In the genomic region with DNA sequence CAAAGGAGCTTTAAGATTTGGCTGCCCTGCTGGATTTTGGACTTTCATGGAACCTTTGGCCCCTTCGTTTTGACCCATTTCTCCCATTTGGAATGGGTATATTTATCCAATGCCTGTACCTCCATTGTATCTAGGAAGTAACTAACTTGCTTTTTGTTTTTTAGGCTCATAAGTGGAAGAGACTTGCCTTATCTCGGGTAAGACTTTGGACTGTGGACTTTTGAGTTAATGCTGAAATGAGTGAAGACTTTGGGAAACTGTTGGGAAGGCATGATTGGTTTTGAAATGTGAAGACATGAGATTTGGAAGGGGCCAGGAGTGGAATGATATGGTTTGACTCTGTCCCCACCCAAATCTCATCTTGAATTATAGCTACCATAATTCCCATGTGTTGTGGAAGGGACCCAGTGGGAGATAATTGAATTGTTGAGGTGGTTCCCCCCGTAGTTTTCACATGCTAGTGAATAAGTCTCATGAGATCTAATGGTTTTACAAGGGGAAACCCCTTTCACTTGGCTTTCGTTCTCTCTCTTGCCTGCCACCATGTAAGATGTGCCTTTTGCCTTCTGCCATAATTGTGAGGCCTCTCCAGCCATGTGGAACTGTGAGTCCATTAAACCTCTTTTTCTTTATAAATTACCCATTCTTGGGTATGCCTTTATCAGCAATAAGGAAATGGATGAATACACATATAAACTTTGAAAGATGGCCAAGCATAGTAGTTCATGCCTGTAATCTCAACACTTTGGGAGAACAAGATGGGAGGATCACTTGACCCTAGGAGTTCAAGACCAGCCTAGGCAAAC, we compare ENCODE assay signal across 7 cellular contexts. TPM values are rescaled to one million over a fixed set of nuclear protein-coding genes. Genes with fewer than 3 reads are reported as not detected.
DNase-seq lines count a peak whose midpoint lies in the region; ATAC-seq, FAIRE-seq and TF ChIP-seq lines count a peak whose summit lies in the region.
"Not testable (repeated sequence)": the region's sequence is repeated elsewhere in the genome, so short reads cannot be mapped to it uniquely, and the experiment has no call there.
"Had no signal": no experiment of that assay in that cellular context is flagged by ENCODE, and none has a peak within 500 bp of the region (broad histone marks: within the 10 kb centered on the region; RNA-seq: fewer than 3 reads in every experiment).

No MANE protein-coding gene starts in this region.

- not testable (repeated sequence) for H4K20me1 ChIP-seq in H1 (replicated peaks in 1 of 2; ENCODE audit: control insufficient read depth in 1 of 2, insufficient read depth in 2 of 2, low read length in 2 of 2); hepatocyte (ENCODE audit: insufficient read depth, poor library complexity, severe bottlenecking); HepG2 (ENCODE audit: insufficient read depth, low read length)

- not testable (repeated sequence) for H3K9me3 Mint-ChIP-seq in activated T-helper 17 cell treated with anti-CD3 and anti-CD28 coated beads, Interleukin-2, amount 50 U/mL, for 72 hours

- H3K9me3 ChIP-seq in H1 (ENCODE audit: insufficient read depth in 2 of 2, low read depth in 1 of 2, low read length in 1 of 2) (peaks cover 15 to 17% of the 10 kb centered on the region in 2 experiments), HepG2 (ENCODE audit: low read length) (peaks cover 14% of the 10 kb centered on the region)
- not testable (repeated sequence) for H3K9me3 ChIP-seq in hepatocyte (ENCODE audit: low read depth); right lobe of liver; small intestine (ENCODE audit: control insufficient read depth, low read depth)

- peaks cover 23% of the 10 kb centered on the region for H3K27me3 Mint-ChIP-seq in activated T-helper 17 cell treated with anti-CD3 and anti-CD28 coated beads, Interleukin-2, amount 50 U/mL, for 72 hours

- H3K9ac ChIP-seq in H1 (replicated peaks in 1 of 4; ENCODE audit: extremely low read depth in 1 of 4, low read depth in 3 of 4, low read length in 3 of 4); HepG2 (ENCODE audit: insufficient read depth, low read depth, low read length): not testable (repeated sequence)

- not testable (repeated sequence) for TF ChIP-seq POLR2A in H1 (IDR thresholded peaks at IDR 0.05; ENCODE audit: control extremely low read depth in 1 of 2, low read depth in 2 of 2, low read length in 2 of 2); HepG2 (IDR thresholded peaks at IDR 0.05; ENCODE audit: insufficient read depth in 1 of 2, low read depth in 2 of 2, low read length in 2 of 2); right lobe of liver (IDR thresholded peaks at IDR 0.05)

- H3K4me3 Mint-ChIP-seq in activated T-helper 17 cell treated with anti-CD3 and anti-CD28 coated beads, Interleukin-2, amount 50 U/mL, for 72 hours: peak overlapping the region; percentile 5

- not testable (repeated sequence) for H2BK5ac ChIP-seq in H1 (ENCODE audit: low read depth, low read length)

- H4K91ac ChIP-seq in H1 (replicated peaks; ENCODE audit: insufficient read length, low read length): not testable (repeated sequence)

- not testable (repeated sequence) for H3K36me3 Mint-ChIP-seq in activated T-helper 17 cell treated with anti-CD3 and anti-CD28 coated beads, Interleukin-2, amount 50 U/mL, for 72 hours (ENCODE audit: low read depth)

- not testable (repeated sequence) for H2BK12ac ChIP-seq in H1 (ENCODE audit: low read depth, low read length)

- not testable (repeated sequence) for H3K9me2 ChIP-seq in hepatocyte (replicated peaks; ENCODE audit: insufficient read depth)

- not testable (repeated sequence) for H3K27ac Mint-ChIP-seq in activated T-helper 17 cell treated with anti-CD3 and anti-CD28 coated beads, Interleukin-2, amount 50 U/mL, for 72 hours

- DNase-seq in H1 (ENCODE audit: low read depth in 1 of 2, low spot score in 2 of 2); hepatocyte (ENCODE audit: low spot score); HepG2 (ENCODE audit: low spot score); right lobe of liver: not testable (repeated sequence)
- DNase-seq in small intestine: peak; percentile 59

- not testable (repeated sequence) for H2AK5ac ChIP-seq in H1 (ENCODE audit: low read depth, low read length)

- TF ChIP-seq RAD21 in H1 (IDR thresholded peaks at IDR 0.05 in 1 of 2, conservative IDR thresholded peaks at IDR 0.05 in 1 of 2; ENCODE audit: low read depth in 2 of 2, low read length in 2 of 2); HepG2 (CRISPR knock-in tag; IDR thresholded peaks at IDR 0.05): not testable (repeated sequence)

- not testable (repeated sequence) for TF ChIP-seq EP300 in H1 (IDR thresholded peaks at IDR 0.05; ENCODE audit: borderline replicate concordance in 1 of 2, low read depth in 2 of 2, low read length in 2 of 2); HepG2 (IDR thresholded peaks at IDR 0.05; ENCODE audit: low read depth in 2 of 2, low read length in 2 of 2); HepG2 (CRISPR knock-in tag; IDR thresholded peaks at IDR 0.05; ENCODE audit: borderline replicate concordance)

- peak overlapping the region; percentile 43; the same call in 1 of the 2 replicates for H2BK20ac ChIP-seq in H1 (ENCODE audit: low read length)

- H2BK15ac ChIP-seq in H1 (ENCODE audit: low read length): not testable (repeated sequence)

- not testable (repeated sequence) for H3K18ac ChIP-seq in H1 (ENCODE audit: extremely low read depth, low read length)

- not testable (repeated sequence) for H3K23ac ChIP-seq in H1 (ENCODE audit: insufficient read length)

- not testable (repeated sequence) for TF ChIP-seq CTCF in H1 (IDR thresholded peaks at IDR 0.05; ENCODE audit: control extremely low read depth in 1 of 3, insufficient read depth in 1 of 3, low read depth in 1 of 3, low read length in 3 of 3); hepatocyte (IDR thresholded peaks at IDR 0.05; ENCODE audit: poor library complexity); HepG2 (CRISPR knock-in tag; IDR thresholded peaks at IDR 0.05); right lobe of liver (IDR thresholded peaks at IDR 0.05)

- H3K79me1 ChIP-seq in H1 (ENCODE audit: low read depth, low read length): not testable (repeated sequence)

- H3K4me1 ChIP-seq in H1 (replicated peaks in 1 of 4; ENCODE audit: control insufficient read depth in 3 of 4, insufficient read depth in 4 of 4, low read length in 3 of 4): peaks cover 15 to 31% (median 27%) of the 10 kb centered on the region in 4 experiments
- H3K4me1 ChIP-seq in hepatocyte (ENCODE audit: insufficient read depth): peaks cover 36% of the 10 kb centered on the region
- peaks cover 94% of the 10 kb centered on the region for H3K4me1 ChIP-seq in HepG2 (ENCODE audit: insufficient read depth, low read length)
- H3K4me1 ChIP-seq in right lobe of liver: peaks cover 0 to 52% (median 15%) of the 10 kb centered on the region in 4 donors
- not testable (repeated sequence) for H3K4me1 ChIP-seq in small intestine (ENCODE audit: control insufficient read depth in 2 of 2, insufficient read depth in 1 of 2, low read depth in 1 of 2, low read length in 1 of 2)

- H3K36me3 ChIP-seq in H1 (ENCODE audit: control insufficient read depth in 2 of 4, insufficient read depth in 4 of 4, low read length in 3 of 4); hepatocyte (replicated peaks; ENCODE audit: insufficient read depth, low read depth); HepG2 (replicated peaks in 1 of 2; ENCODE audit: control insufficient read depth in 1 of 2, insufficient read depth in 2 of 2, low read length in 2 of 2); right lobe of liver; small intestine (ENCODE audit: control insufficient read depth in 2 of 2, insufficient read depth in 2 of 2, low read length in 2 of 2): not testable (repeated sequence)

- BruUV-seq in HepG2 (replicated peaks; lab: Mats Ljungman, UMichigan): not testable (repeated sequence)

- H2AFZ ChIP-seq in H1 (ENCODE audit: low read length); hepatocyte; HepG2 (ENCODE audit: low read length): not testable (repeated sequence)

- not testable (repeated sequence) for H4K5ac ChIP-seq in H1 (ENCODE audit: insufficient read length, low read depth, low read length)

- not testable (repeated sequence) for H3K27me3 ChIP-seq in H1 (replicated peaks in 1 of 4; ENCODE audit: control insufficient read depth in 3 of 4, extremely low read depth in 1 of 4, insufficient read depth in 3 of 4, low read length in 3 of 4); hepatocyte; HepG2 (ENCODE audit: control insufficient read depth in 1 of 2, insufficient read depth in 2 of 2, low read length in 2 of 2); right lobe of liver; small intestine (ENCODE audit: control insufficient read depth in 2 of 2, insufficient read depth in 2 of 2, low read length in 2 of 2)

- H3K23me2 ChIP-seq in H1 (ENCODE audit: low read depth, low read length): not testable (repeated sequence)

- H4K8ac ChIP-seq in H1 (ENCODE audit: extremely low read depth, insufficient read depth, low read length): not testable (repeated sequence)

- H3K56ac ChIP-seq in H1 (replicated peaks; ENCODE audit: insufficient read length, low read depth, low read length): not testable (repeated sequence)

- H2BK120ac ChIP-seq in H1 (replicated peaks; ENCODE audit: low read depth, low read length): not testable (repeated sequence)

- not testable (repeated sequence) for H3K4ac ChIP-seq in H1 (replicated peaks; ENCODE audit: insufficient read length, low read depth, low read length)

- not testable (repeated sequence) for H3K4me1 Mint-ChIP-seq in activated T-helper 17 cell treated with anti-CD3 and anti-CD28 coated beads, Interleukin-2, amount 50 U/mL, for 72 hours

- H3K14ac ChIP-seq in H1 (ENCODE audit: insufficient read length): not testable (repeated sequence)

- not testable (repeated sequence) for FAIRE-seq in H1 (lab: Jason Lieb, UNC); HepG2 (lab: Jason Lieb, UNC); small intestine (lab: Jason Lieb, UNC)

- ATAC-seq in activated T-helper 17 cell treated with anti-CD3 and anti-CD28 coated beads, Interleukin-2, amount 50 U/mL, for 72 hours (replicated peaks): peak; percentile 71
- not testable (repeated sequence) for ATAC-seq in HepG2, right lobe of liver

- H3K79me2 ChIP-seq in H1 (ENCODE audit: control insufficient read depth in 1 of 2, insufficient read depth in 2 of 2, low read length in 2 of 2); hepatocyte: not testable (repeated sequence)
- H3K79me2 ChIP-seq in HepG2 (ENCODE audit: insufficient read depth, low read length): peaks cover 15% of the 10 kb centered on the region

- CTCF ChIA-PET in H1 (lab: Charles Lee; ENCODE audit: partially characterized antibody): interaction anchor here (0.6 to 1.0 kb wide), 2 partner anchors 17 to 23 kb away, joined by 3 read pairs; no protein-coding TSS in a partner anchor
- CTCF ChIA-PET in HepG2 (lab: Yijun Ruan, JAX; ENCODE audit: low intra/inter-chr PET ratio, low total read pairs): not testable (repeated sequence)

- POLR2A ChIA-PET in H1 (lab: Charles Lee; ENCODE audit: partially characterized antibody): not testable (repeated sequence)
- POLR2A ChIA-PET in HepG2 (lab: Yijun Ruan, JAX): interaction anchor here (2.5 to 3.9 kb wide), 2 partner anchors 10 to 19 kb away, joined by 33 to 90 read pairs; no protein-coding TSS in a partner anchor

- 92% methylated on average over 4 of the region's 4 CpGs; no CpG with 5 or more reads in 1 of the 2 experiments for WGBS in H1 (ENCODE audit: extremely low coverage in 1 of 2, insufficient coverage in 1 of 2, insufficient read length in 1 of 2, insufficient replicate concordance in 2 of 2, low coverage in 1 of 2, low lambda C conversion rate in 2 of 2, missing lambda C conversion rate in 1 of 2), 2 experiments
- 82% methylated on average over 4 of the region's 4 CpGs for WGBS in hepatocyte (ENCODE audit: low lambda C conversion rate, missing lambda C conversion rate)
- 96% methylated on average over 4 of the region's 4 CpGs for WGBS in HepG2 (ENCODE audit: low lambda C conversion rate)
- WGBS in right lobe of liver (ENCODE audit: insufficient coverage, low coverage, low lambda C conversion rate, missing lambda C conversion rate): 29% methylated on average over 4 of the region's 4 CpGs
- WGBS in small intestine, 3 donors: 62 to 73% (median 62%) methylated on average over 4 of the region's 4 CpGs

- in situ Hi-C loops in HepG2 (cut with HindIII; ENCODE audit: extremely low pct_ligation_motif_present, low pct_unique_long_range_greater_than_20kb): not testable (repeated sequence)

- H3K4me2 ChIP-seq in H1 (ENCODE audit: insufficient read depth in 1 of 2, low read depth in 2 of 2, low read length in 2 of 2): not testable (repeated sequence)
- H3K4me2 ChIP-seq in hepatocyte (peak overlapping the region; percentile 46), HepG2 (ENCODE audit: low read depth, low read length) (peak overlapping the region; percentile 72)

- not testable (repeated sequence) for H3K27ac ChIP-seq in H1 (ENCODE audit: low read depth, low read length); small intestine (ENCODE audit: low read depth in 1 of 2, low read length in 1 of 2)
- H3K27ac ChIP-seq in hepatocyte (peak overlapping the region; percentile 71), HepG2 (ENCODE audit: extremely low read length, insufficient read depth, low read length) (peak overlapping the region; percentile 84), right lobe of liver (peak overlapping the region in 2 of 3 donors; percentile 58 to 75)

- intact Hi-C loops in HepG2 (cut with micrococcal nuclease; ENCODE audit: unreplicated experiment); right lobe of liver (cut with DNase I): not testable (repeated sequence)

- not testable (repeated sequence) for H3K4me3 ChIP-seq in H1 (ENCODE audit: extremely low read depth in 1 of 4, insufficient read depth in 2 of 4, low read depth in 3 of 4, low read length in 4 of 4); hepatocyte; small intestine (ENCODE audit: low read depth in 1 of 2, low read length in 2 of 2)
- H3K4me3 ChIP-seq in HepG2 (replicated peaks in 1 of 3; ENCODE audit: insufficient read depth in 1 of 3, low read depth in 2 of 3, low read length in 3 of 3): peak overlapping the region in 2 of 3 experiments; percentile 58 to 69; a peak in 1 of 6 replicates
- H3K4me3 ChIP-seq in right lobe of liver: peak overlapping the region; percentile 30 to 72 (median 71)

RNA-seq across cellular contexts. Expression of gene BDH1, which starts 15.5 kb away (rescaled TPM):
- total RNA-seq in activated T-helper 17 cell treated with anti-CD3 and anti-CD28 coated beads, Interleukin-2, amount 50 U/mL, for 72 hours: 10 to 100 TPM; 82.3 to 89.2 TPM
- total RNA-seq in H1 (2021; fragmentation: NEBNext Ultra II Directional; extraction: Animal tissue kit (Norgen Biotek cat#: 25700)): 24.0 and 27.2 TPM in 2 replicates
- polyA plus RNA-seq in H1 (2011; rRNA removed) (27.7 and 28.1 TPM in 2 replicates), hepatocyte (40.3 and 61.8 TPM in 2 replicates), HepG2 (2011; rRNA removed) (71.9 and 88.5 TPM in 2 replicates), small intestine (100 to 1,000 TPM in 1 of 3 donors, 10 to 100 TPM in 2; 71.1 to 101 (median 84.1) TPM)
- 35.9 TPM for polyA plus RNA-seq in H1 (2011; cell fraction: cytosol; rRNA removed)
- polyA plus RNA-seq in H1 (2011; cell fraction: nucleus; rRNA removed): 45.8 TPM
- 21.0 to 34.8 TPM (median 31.0 TPM) in 4 replicates for polyA plus RNA-seq in H1 (2012, experiment 1 of 2)
- polyA plus RNA-seq in H1 (2012, experiment 2 of 2): 18.8 TPM
- polyA plus RNA-seq in H1 (2013, experiment 1 of 2): 16.2 TPM
- polyA plus RNA-seq in H1 (2013, experiment 2 of 2): 14.6 TPM
- polyA minus RNA-seq in H1 (2011; rRNA and poly(A)+ RNA removed): 28.8 and 37.6 TPM in 2 replicates
- 12.6 TPM for polyA minus RNA-seq in H1 (2011; cell fraction: cytosol; rRNA and poly(A)+ RNA removed)
- 26.3 TPM for polyA minus RNA-seq in H1 (2011; cell fraction: nucleus; rRNA and poly(A)+ RNA removed)
- total RNA-seq in hepatocyte (62.9 and 64.2 TPM in 2 replicates), HepG2 (2016; rRNA removed; fragmentation: Illumina TruSeq; extraction: Trizol) (21.2 and 26.9 TPM in 2 replicates), right lobe of liver (100 to 1,000 TPM in 5 of 6 experiments, 10 to 100 TPM in 1; 65.5 to 366 (median 233) TPM)
- 3.3 and 3.6 TPM in 2 replicates for total RNA-seq in HepG2 (2016; cell fraction: cytosol; rRNA removed; fragmentation: Illumina TruSeq; extraction: Trizol; ENCODE audit: low read depth)
- total RNA-seq in HepG2 (2016; cell fraction: insoluble cytoplasmic fraction; rRNA removed; fragmentation: Illumina TruSeq; extraction: Trizol): 21.4 and 23.7 TPM in 2 replicates
- total RNA-seq in HepG2 (2016; cell fraction: membrane; rRNA removed; fragmentation: Illumina TruSeq; extraction: Trizol): 5.1 and 6.3 TPM in 2 replicates
- total RNA-seq in HepG2 (2016; cell fraction: nucleus; rRNA removed; fragmentation: Illumina TruSeq; extraction: Trizol): 21.5 and 22.1 TPM in 2 replicates
- 48.3 and 55.2 TPM in 2 replicates for polyA plus RNA-seq in HepG2 (2011; cell fraction: cytosol; rRNA removed)
- polyA plus RNA-seq in HepG2 (2011; cell fraction: nucleus; rRNA removed): 155 and 175 TPM in 2 replicates
- 58.0 and 95.2 TPM in 2 replicates for polyA plus RNA-seq in HepG2 (2012)
- 3.2 and 4.0 TPM in 2 replicates for polyA plus RNA-seq in HepG2 (2016; cell fraction: cytosol; fragmentation: Illumina TruSeq; extraction: Trizol; ENCODE audit: low read depth)
- polyA plus RNA-seq in HepG2 (2016; cell fraction: insoluble cytoplasmic fraction; fragmentation: Illumina TruSeq; extraction: Trizol; ENCODE audit: low read depth): 25.8 and 27.9 TPM in 2 replicates
- polyA plus RNA-seq in HepG2 (2016; cell fraction: membrane; fragmentation: Illumina TruSeq; extraction: Trizol; ENCODE audit: low read depth): 5.6 and 5.9 TPM in 2 replicates
- 56.0 and 59.9 TPM in 2 replicates for polyA plus RNA-seq in HepG2 (2016; cell fraction: nucleus; fragmentation: Illumina TruSeq; extraction: Trizol; ENCODE audit: insufficient read depth, low read depth)
- 7.9 and 48.3 TPM in 2 replicates for polyA minus RNA-seq in HepG2 (2011; rRNA and poly(A)+ RNA removed; ENCODE audit: low replicate concordance)
- polyA minus RNA-seq in HepG2 (2011; cell fraction: cytosol; rRNA and poly(A)+ RNA removed): 15.6 and 18.9 TPM in 2 replicates
- 54.7 and 82.6 TPM in 2 replicates for polyA minus RNA-seq in HepG2 (2011; cell fraction: nucleus; rRNA and poly(A)+ RNA removed)
- total RNA-seq: A172 had no signal
